In genomic region chr17:42287305-42288077, GRCh38 we compare ENCODE assay signal across 1 cellular context.
TF ChIP-seq lines count a peak whose summit lies in the region.

No MANE protein-coding gene starts in this region.

TF ChIP-seq in GM12878, 131 proteins besides CTCF, POLR2A, EP300 and RAD21 (continued from another document):
- TF ChIP-seq ZNF687 (IDR thresholded peaks at IDR 0.05) = peak; percentile 41; the same call in 1 of the 2 replicates
- TF ChIP-seq SREBF1 (IDR thresholded peaks at IDR 0.05; ENCODE audit: low read length) = no peak
- TF ChIP-seq TCF7 (IDR thresholded peaks at IDR 0.05; ENCODE audit: borderline replicate concordance) = no peak
- TF ChIP-seq RB1 (IDR thresholded peaks at IDR 0.05; ENCODE audit: borderline replicate concordance) = 0 out of 2 replicates have a peak, but pooled peaks have one; percentile 47
- no peak for TF ChIP-seq ZBED1 (IDR thresholded peaks at IDR 0.05; ENCODE audit: borderline replicate concordance)
- TF ChIP-seq ATF7 (IDR thresholded peaks at IDR 0.05; ENCODE audit: low read depth) = peak; percentile 98
- TF ChIP-seq CHD2 (IDR thresholded peaks at IDR 0.05; ENCODE audit: borderline replicate concordance, low read depth, low read length) = no peak
- TF ChIP-seq ESRRA (IDR thresholded peaks at IDR 0.05; ENCODE audit: low read length) = no peak
- no peak for TF ChIP-seq ETV6 (conservative IDR thresholded peaks at IDR 0.05 in 1 of 2, IDR thresholded peaks at IDR 0.05 in 1 of 2; ENCODE audit: borderline replicate concordance in 1 of 2, low read depth in 1 of 2)
- TF ChIP-seq CBFB (IDR thresholded peaks at IDR 0.05; ENCODE audit: low read depth) = no peak
- TF ChIP-seq RCOR1 (conservative IDR thresholded peaks at IDR 0.05; ENCODE audit: low read depth, low read length) = no peak
- 0 out of 2 replicates have a peak, but pooled peaks have one; percentile 35 for TF ChIP-seq MTA2 (IDR thresholded peaks at IDR 0.05; ENCODE audit: low read depth)
- no peak for TF ChIP-seq E2F4 (IDR thresholded peaks at IDR 0.05; ENCODE audit: low read depth, low read length)
- no peak for TF ChIP-seq CBX5 (IDR thresholded peaks at IDR 0.05; ENCODE audit: low read depth)
- TF ChIP-seq IKZF2 (IDR thresholded peaks at IDR 0.05) = peak in 1 of 2 experiments; percentile 50; a peak in 2 of 4 replicates
- TF ChIP-seq FOXK2 (IDR thresholded peaks at IDR 0.05) = peak; percentile 95
- no peak for TF ChIP-seq RBBP5 (conservative IDR thresholded peaks at IDR 0.05)
- TF ChIP-seq ELK1 (IDR thresholded peaks at IDR 0.05; ENCODE audit: low read depth, low read length) = no peak
- no peak for TF ChIP-seq ZBTB4 (CRISPR knock-in tag; IDR thresholded peaks at IDR 0.05)
- no peak for TF ChIP-seq ZBTB40 (IDR thresholded peaks at IDR 0.05; ENCODE audit: borderline replicate concordance)
- TF ChIP-seq WRNIP1 (IDR thresholded peaks at IDR 0.05; ENCODE audit: borderline replicate concordance, low read depth, low read length) = no peak
- TF ChIP-seq GABPA (IDR thresholded peaks at IDR 0.05; ENCODE audit: low read depth) = no peak
- no peak for TF ChIP-seq USF2 (IDR thresholded peaks at IDR 0.05; ENCODE audit: borderline replicate concordance, low read depth, low read length)
- no peak for TF ChIP-seq PAX5 (IDR thresholded peaks at IDR 0.05; ENCODE audit: borderline replicate concordance, low read depth, low read length)
- TF ChIP-seq RELA (IDR thresholded peaks at IDR 0.05; ENCODE audit: borderline replicate concordance, partially characterized antibody) = no peak
- no peak for TF ChIP-seq SIX5 (IDR thresholded peaks at IDR 0.05; ENCODE audit: low read depth, low read length, severe bottlenecking)
- TF ChIP-seq GATAD2B (conservative IDR thresholded peaks at IDR 0.05; ENCODE audit: low read depth) = peak; percentile 15; the same call in 1 of the 2 replicates
- TF ChIP-seq PRDM15 (CRISPR knock-in tag; IDR thresholded peaks at IDR 0.05) = no peak
- peak; percentile 70 for TF ChIP-seq RAD51 (IDR thresholded peaks at IDR 0.05)
- no peak for TF ChIP-seq NFIC (IDR thresholded peaks at IDR 0.05; ENCODE audit: low read depth, low read length)
- TF ChIP-seq FOS (IDR thresholded peaks at IDR 0.05; ENCODE audit: borderline replicate concordance, extremely low read depth, insufficient read length) = no peak
- no peak for TF ChIP-seq CHD4 (IDR thresholded peaks at IDR 0.05)
- TF ChIP-seq HDGF (IDR thresholded peaks at IDR 0.05) = no peak
- peak; percentile 84 for TF ChIP-seq RELB (IDR thresholded peaks at IDR 0.05; ENCODE audit: low read depth)
- no peak for TF ChIP-seq RFX5 (IDR thresholded peaks at IDR 0.05; ENCODE audit: low read depth, low read length)
- TF ChIP-seq MXI1 (IDR thresholded peaks at IDR 0.05; ENCODE audit: low read depth, low read length) = peak; percentile 20; the same call in 1 of the 2 replicates
- TF ChIP-seq KLF5 (IDR thresholded peaks at IDR 0.05; ENCODE audit: partially characterized antibody) = peak; percentile 97
